In genomic region chr17:72422505-72423285, GRCh38 we compare ENCODE assay signal across 8 cellular contexts.
DNase-seq lines count a peak whose midpoint lies in the region; ATAC-seq and TF ChIP-seq lines count a peak whose summit lies in the region.

No MANE protein-coding gene starts in this region.

- peak overlapping the region; percentile 52 for H3K9ac ChIP-seq in KMS-11

- peak; percentile 42 for DNase-seq in activated CD8-positive, alpha-beta memory T cell treated with anti-CD3 and anti-CD28 coated beads, Interleukin-2, amount 10 ng/mL, durations not matched to agents 7 days and 5 days
- no peak for DNase-seq in activated CD8-positive, alpha-beta memory T cell treated with anti-CD3 and anti-CD28 coated beads, Interleukin-2, amount 50 U/mL, for 4 hours
- DNase-seq in GOT3 (lab: John Stamatoyannopoulos, UW) (peak; percentile 28), MCF 10A (ENCODE audit: unreplicated experiment) (peak; percentile 98), mucosa of gallbladder (ENCODE audit: low spot score) (peak; percentile 80), NCI-H2029 (lab: John Stamatoyannopoulos, UW) (no peak), KBM-7 (no peak)

- H3K9me3 Mint-ChIP-seq in activated CD8-positive, alpha-beta memory T cell treated with anti-CD3 and anti-CD28 coated beads, Interleukin-2, amount 10 ng/mL, durations not matched to agents 7 days and 5 days (ENCODE audit: low read depth), result peaks cover 3% of the 10 kb centered on the region
- H3K9me3 Mint-ChIP-seq in MCF 10A (ENCODE audit: unreplicated experiment), result peaks cover 12% of the 10 kb centered on the region

- peaks cover 72% of the 10 kb centered on the region for H3K4me1 ChIP-seq in KMS-11 (ENCODE audit: low read depth, poor library complexity, severe bottlenecking)

- no TSS peak for BruUV-seq in MCF 10A (replicated peaks; lab: Mats Ljungman, UMichigan)

- H3K27ac Mint-ChIP-seq in activated CD8-positive, alpha-beta memory T cell treated with anti-CD3 and anti-CD28 coated beads, Interleukin-2, amount 10 ng/mL, durations not matched to agents 7 days and 5 days, result no peak overlapping the region
- peak overlapping the region; percentile 63 for H3K27ac Mint-ChIP-seq in MCF 10A (ENCODE audit: low read depth, unreplicated experiment)

- H3K27me3 Mint-ChIP-seq in activated CD8-positive, alpha-beta memory T cell treated with anti-CD3 and anti-CD28 coated beads, Interleukin-2, amount 10 ng/mL, durations not matched to agents 7 days and 5 days, result no peaks in the 10 kb centered on the region
- H3K27me3 Mint-ChIP-seq in MCF 10A (ENCODE audit: insufficient read depth, unreplicated experiment), result no peaks in the 10 kb centered on the region

- H3K79me2 ChIP-seq in KMS-11 (ENCODE audit: insufficient read depth, low read depth), result peaks cover 12% of the 10 kb centered on the region; the same call in 1 of the 2 replicates

- peak overlapping the region; percentile 66 for H3K4me2 ChIP-seq in KMS-11

- H2AFZ ChIP-seq in KMS-11 (ENCODE audit: low read depth), result peak overlapping the region; percentile 33; the same call in 1 of the 2 replicates

- no peaks in the 10 kb centered on the region for H3K27me3 ChIP-seq in KMS-11 (ENCODE audit: insufficient read depth, low read depth)

- POLR2A ChIA-PET in MCF 10A (lab: Yijun Ruan, JAX), result interaction anchor here (0.6 to 1.6 kb wide), 5 partner anchors 8 to 70 kb away, joined by 3 read pairs; no protein-coding TSS in a partner anchor

- H3K4me3 Mint-ChIP-seq in activated CD8-positive, alpha-beta memory T cell treated with anti-CD3 and anti-CD28 coated beads, Interleukin-2, amount 10 ng/mL, durations not matched to agents 7 days and 5 days, result no peak overlapping the region
- peak overlapping the region; percentile 19 for H3K4me3 Mint-ChIP-seq in MCF 10A (ENCODE audit: unreplicated experiment)

- TF ChIP-seq CTCF in KMS-11 (conservative IDR thresholded peaks at IDR 0.05; ENCODE audit: low read depth, low read length), result no peak
- TF ChIP-seq CTCF in MCF 10A (IDR thresholded peaks at IDR 0.05; ENCODE audit: unreplicated experiment), result no peak

- peaks cover 2% of the 10 kb centered on the region for H3K36me3 Mint-ChIP-seq in activated CD8-positive, alpha-beta memory T cell treated with anti-CD3 and anti-CD28 coated beads, Interleukin-2, amount 10 ng/mL, durations not matched to agents 7 days and 5 days
- peaks cover 74% of the 10 kb centered on the region for H3K36me3 Mint-ChIP-seq in MCF 10A (ENCODE audit: insufficient read depth, unreplicated experiment)

- H3K36me3 ChIP-seq in KMS-11 (ENCODE audit: insufficient read depth), result no peaks in the 10 kb centered on the region

- intact Hi-C loops in MCF 10A (cut with micrococcal nuclease), result loop anchor here (2.0 to 5.0 kb wide), 2 partner anchors 34 to 45 kb away; no protein-coding TSS in a partner anchor

- peak overlapping the region; percentile 75 for H3K27ac ChIP-seq in KMS-11

- in situ Hi-C loops in KBM-7 (cut with MboI; ENCODE audit: low pct_unique_long_range_greater_than_20kb, low sequenced_read_pairs), result no loop called here

- CTCF ChIA-PET in activated CD8-positive, alpha-beta memory T cell treated with anti-CD3 and anti-CD28 coated beads, Interleukin-2, amount 10 ng/mL, durations not matched to agents 7 days and 5 days (lab: Charles Lee), result no interaction called here
- CTCF ChIA-PET in MCF 10A (lab: Yijun Ruan, JAX), result interaction anchor here (0.6 kb wide), 1 partner anchor 34 kb away, joined by 3 read pairs; no protein-coding TSS in a partner anchor

- ATAC-seq in activated CD8-positive, alpha-beta memory T cell treated with anti-CD3 and anti-CD28 coated beads, Interleukin-2, amount 10 ng/mL, durations not matched to agents 7 days and 5 days, result peak; percentile 45

- peaks cover 21% of the 10 kb centered on the region for H3K4me1 Mint-ChIP-seq in activated CD8-positive, alpha-beta memory T cell treated with anti-CD3 and anti-CD28 coated beads, Interleukin-2, amount 10 ng/mL, durations not matched to agents 7 days and 5 days
- H3K4me1 Mint-ChIP-seq in MCF 10A (ENCODE audit: insufficient read depth, unreplicated experiment), result peaks cover 53% of the 10 kb centered on the region

- H4K20me1 ChIP-seq in KMS-11 (ENCODE audit: insufficient read depth), result no peaks in the 10 kb centered on the region; the same call in 1 of the 2 replicates

- H3K4me3 ChIP-seq in KMS-11 (IDR thresholded peaks at IDR 0.05; ENCODE audit: insufficient read depth, low read depth, low read length), result no peak overlapping the region

Comparison
In these comparisons a context has a peak if more than half of its experiments do, and no peak if none do; other contexts are left out.
1. DNase-seq: peak in activated CD8-positive, alpha-beta memory T cell treated with anti-CD3 and anti-CD28 coated beads, Interleukin-2, amount 10 ng/mL, durations not matched to agents 7 days and 5 days (single experiment), GOT3 (single experiment), MCF 10A (single experiment) and mucosa of gallbladder (single experiment); none in activated CD8-positive, alpha-beta memory T cell treated with anti-CD3 and anti-CD28 coated beads, Interleukin-2, amount 50 U/mL, for 4 hours (single experiment), NCI-H2029 (single experiment) and KBM-7 (single experiment).